Comparison of ENCODE assay signal across 14 cellular contexts in genomic region chr7:151844080-151844827, GRCh38. TPM values are rescaled to one million over a fixed set of nuclear protein-coding genes. Genes with fewer than 3 reads are reported as not detected.
DNase-seq lines count a peak whose midpoint lies in the region; ATAC-seq, FAIRE-seq and TF ChIP-seq lines count a peak whose summit lies in the region.
"Had no signal": no experiment of that assay in that cellular context is flagged by ENCODE, and none has a peak within 500 bp of the region (broad histone marks: within the 10 kb centered on the region; RNA-seq: fewer than 3 reads in every experiment).

No MANE protein-coding gene starts in this region.

- no peak for FAIRE-seq in HTR-8/SVneo (lab: Jason Lieb, UNC)
- FAIRE-seq: GM18507 had no signal

- peaks cover 11% of the 10 kb centered on the region for H3K4me1 Mint-ChIP-seq in memory B cell

- TF ChIP-seq POLR2A in breast epithelium (IDR thresholded peaks at IDR 0.05): no peak

- peaks cover 2% of the 10 kb centered on the region for H3K36me3 Mint-ChIP-seq in memory B cell
- H3K36me3 Mint-ChIP-seq: natural killer cell had no signal

- no peak overlapping the region for H3K27ac Mint-ChIP-seq in memory B cell
- H3K27ac Mint-ChIP-seq: natural killer cell had no signal

- no peaks in the 10 kb centered on the region for H3K36me3 ChIP-seq in breast epithelium
- H3K36me3 ChIP-seq: thyroid gland had no signal

- DNase-seq in AG10803 (ENCODE audit: low read depth): peak; percentile 28
- DNase-seq in HTR-8/SVneo (ENCODE audit: insufficient read length, low spot score): peak; percentile 26
- DNase-seq in breast epithelium (ENCODE audit: low spot score in 2 of 2): no peak
- no peak for DNase-seq in memory B cell (ENCODE audit: low spot score in 2 of 2)
- no peak for DNase-seq in pons (ENCODE audit: low spot score)
- no peak for DNase-seq in glomerular visceral epithelial cell (ENCODE audit: extremely low spot score)
- DNase-seq: DMS 273 treated with DMSO at 0.1 percent for 48 hours; natural killer cell; NCI-H1694 treated with DMSO at 0.1 percent for 48 hours; stimulated activated CD4-positive, alpha-beta T cell treated with anti-CD3 and anti-CD28 coated beads, Interleukin-2, amount 100 ng/mL, for 24 hours; thyroid gland had no signal

- no peaks in the 10 kb centered on the region for H3K4me1 ChIP-seq in breast epithelium

- peak overlapping the region; percentile 27 for H3K4me3 Mint-ChIP-seq in memory B cell
- H3K4me3 Mint-ChIP-seq: natural killer cell had no signal

- H3K4me3 ChIP-seq in AG10803 (ENCODE audit: low read length) (no peak overlapping the region), breast epithelium (no peak overlapping the region)
- H3K4me3 ChIP-seq: thyroid gland had no signal

- intact Hi-C loops in breast epithelium (cut with DNase I; ENCODE audit: low total_unique reads): no loop called here

- ATAC-seq in memory B cell (ENCODE audit: low read depth) (peak; percentile 31), HG02981 (IDR thresholded peaks at IDR 0.05; ENCODE audit: unreplicated experiment) (no peak), HG02610 (IDR thresholded peaks at IDR 0.05; ENCODE audit: unreplicated experiment) (no peak)

- no peaks in the 10 kb centered on the region for H3K27me3 ChIP-seq in breast epithelium
- H3K27me3 ChIP-seq: thyroid gland had no signal

- H3K27ac ChIP-seq in breast epithelium: peak overlapping the region; percentile 29 to 48

- no peaks in the 10 kb centered on the region for H3K27me3 Mint-ChIP-seq in memory B cell

- no peaks in the 10 kb centered on the region for H3K9me3 ChIP-seq in breast epithelium
- H3K9me3 ChIP-seq: thyroid gland had no signal

- TF ChIP-seq CTCF in AG10803 (conservative IDR thresholded peaks at IDR 0.05; ENCODE audit: low read length): no peak
- no peak for TF ChIP-seq CTCF in breast epithelium (IDR thresholded peaks at IDR 0.05)

- H3K9me3 Mint-ChIP-seq in memory B cell: no peaks in the 10 kb centered on the region
- H3K9me3 Mint-ChIP-seq: natural killer cell had no signal

RNA-seq across cellular contexts. Expression of gene PRKAG2, which starts 32.7 kb away (rescaled TPM):
- total RNA-seq in breast epithelium: 10 to 100 TPM; 32.3 to 56.6 (median 34.4) TPM

Comparison
In these comparisons a context has a peak if more than half of its experiments do, and no peak if none do; other contexts are left out.
1. DNase-seq: peak in AG10803 (single experiment) and HTR-8/SVneo (single experiment); none in breast epithelium (0 of 2), memory B cell (0 of 2), pons (single experiment) and glomerular visceral epithelial cell (single experiment).